Comparison of ENCODE assay signal across 8 cellular contexts in genomic region chr22:42343136-42343484, GRCh38.
DNase-seq lines count a peak whose midpoint lies in the region; ATAC-seq and TF ChIP-seq lines count a peak whose summit lies in the region.

No MANE protein-coding gene starts in this region.

- 60% methylated on average over 2 of the region's 27 CpGs; no CpG with 5 or more reads in 1 of the 2 experiments for WGBS in IMR-90 (ENCODE audit: extremely low coverage in 2 of 2, insufficient read length in 1 of 2), 2 experiments

- no peak overlapping the region for H3K18ac ChIP-seq in IMR-90 (ENCODE audit: low read depth, low read length)

- peak overlapping the region; percentile 51 for H3K4me3 ChIP-seq in BE2C (ENCODE audit: low read depth, low read length)
- H3K4me3 ChIP-seq in IMR-90 (ENCODE audit: insufficient read depth, low read depth, low read length) = peak overlapping the region; percentile 62
- peak overlapping the region; percentile 10 for H3K4me3 ChIP-seq in astrocyte of the cerebellum (ENCODE audit: low read depth, low read length)

- H3K36me3 ChIP-seq in BE2C (no peaks in the 10 kb centered on the region), IMR-90 (ENCODE audit: control insufficient read depth, insufficient read depth, low read length) (no peaks in the 10 kb centered on the region)

- CTCF ChIA-PET in IMR-90 (lab: Yijun Ruan, JAX) = no interaction called here

- peak overlapping the region; percentile 67 for H3K4me3 Mint-ChIP-seq in natural killer cell treated with Interleukin-12 subunit alpha and Interleukin-12 subunit beta and Interleukin-15 and Interleukin-18, amount 100 ng/mL, for 72 hours

- ATAC-seq in IMR-90 (ENCODE audit: low read depth) = no peak; the same call in 1 of the 2 replicates
- no peak for ATAC-seq in natural killer cell treated with Interleukin-12 subunit alpha and Interleukin-12 subunit beta and Interleukin-15 and Interleukin-18, amount 100 ng/mL, for 72 hours

- no peak overlapping the region for H2BK15ac ChIP-seq in IMR-90 (ENCODE audit: low read depth, low read length)

- H3K9me3 ChIP-seq in BE2C (no peaks in the 10 kb centered on the region), IMR-90 (ENCODE audit: control insufficient read depth, insufficient read depth, low read length) (no peaks in the 10 kb centered on the region)

- no peak overlapping the region for H4K5ac ChIP-seq in IMR-90 (ENCODE audit: low read depth, low read length)

- no peak overlapping the region for H3K56ac ChIP-seq in IMR-90 (ENCODE audit: extremely low read depth, insufficient read depth, low read length)

- no peak overlapping the region for H3K27ac Mint-ChIP-seq in natural killer cell treated with Interleukin-12 subunit alpha and Interleukin-12 subunit beta and Interleukin-15 and Interleukin-18, amount 100 ng/mL, for 72 hours

- no peaks in the 10 kb centered on the region for H3K9me3 Mint-ChIP-seq in natural killer cell treated with Interleukin-12 subunit alpha and Interleukin-12 subunit beta and Interleukin-15 and Interleukin-18, amount 100 ng/mL, for 72 hours

- 0 out of 2 replicates have a peak, but pooled peaks cover 3% of the 10 kb centered on the region for H4K20me1 ChIP-seq in IMR-90 (ENCODE audit: insufficient read depth, low read length)

- no peak for TF ChIP-seq POLR2A in IMR-90 (IDR thresholded peaks at IDR 0.05; ENCODE audit: low read depth, low read length)

- POLR2A ChIA-PET in IMR-90 (lab: Charles Lee; ENCODE audit: unreplicated experiment) = no interaction called here

- dilution Hi-C loops in IMR-90 (cut with HindIII; ENCODE audit: low sequenced_read_pairs, unreplicated experiment) = no loop called here

- TF ChIP-seq RAD21 in IMR-90 (IDR thresholded peaks at IDR 0.05; ENCODE audit: low read length) = no peak

- no peak overlapping the region for H2BK5ac ChIP-seq in IMR-90 (ENCODE audit: low read depth, low read length, poor library complexity, severe bottlenecking)

- H3K9me1 ChIP-seq in IMR-90 (ENCODE audit: insufficient read depth, low read length) = no peaks in the 10 kb centered on the region

- H3K27ac ChIP-seq in IMR-90 (ENCODE audit: insufficient read depth, low read length) = no peak overlapping the region

- no peaks in the 10 kb centered on the region for H3K79me1 ChIP-seq in IMR-90 (ENCODE audit: low read depth in 1 of 2, low read length in 2 of 2)

- no peak overlapping the region for H3K23ac ChIP-seq in IMR-90 (ENCODE audit: low read depth, low read length)

- no peak overlapping the region for H3K9ac ChIP-seq in IMR-90 (ENCODE audit: low read depth, low read length)

- no peak overlapping the region for H2BK20ac ChIP-seq in IMR-90 (ENCODE audit: low read depth, low read length)

- no peak overlapping the region; the same call in 1 of the 2 replicates for H2AK5ac ChIP-seq in IMR-90 (ENCODE audit: low read depth, low read length)

- H2AK9ac ChIP-seq in IMR-90 (replicated peaks; ENCODE audit: low read depth, low read length, poor library complexity) = peak overlapping the region; percentile 90

- H3K36me3 Mint-ChIP-seq in natural killer cell treated with Interleukin-12 subunit alpha and Interleukin-12 subunit beta and Interleukin-15 and Interleukin-18, amount 100 ng/mL, for 72 hours = no peaks in the 10 kb centered on the region

- no TSS peak for BruUV-seq in IMR-90 (replicated peaks; lab: Mats Ljungman, UMichigan)

- H2BK120ac ChIP-seq in IMR-90 (ENCODE audit: low read depth, low read length) = no peak overlapping the region

- H3K27me3 ChIP-seq in BE2C = no peaks in the 10 kb centered on the region
- H3K27me3 ChIP-seq in IMR-90 (ENCODE audit: control insufficient read depth, insufficient read depth, low read length) = peaks cover 18% of the 10 kb centered on the region; the same call in 1 of the 2 replicates

- peaks cover 0 to 3% of the 10 kb centered on the region in 2 donors for H3K4me1 Mint-ChIP-seq in natural killer cell treated with Interleukin-12 subunit alpha and Interleukin-12 subunit beta and Interleukin-15 and Interleukin-18, amount 100 ng/mL, for 72 hours (ENCODE audit: low read depth in 2 of 2)

- no peak overlapping the region for H3K4ac ChIP-seq in IMR-90 (ENCODE audit: low read depth, low read length)

- no peak for TF ChIP-seq CTCF in BE2C (IDR thresholded peaks at IDR 0.05; ENCODE audit: low read depth, low read length)
- TF ChIP-seq CTCF in IMR-90 (conservative IDR thresholded peaks at IDR 0.05; ENCODE audit: low read depth, low read length) = no peak
- TF ChIP-seq CTCF in astrocyte of the cerebellum (IDR thresholded peaks at IDR 0.05; ENCODE audit: low read depth, low read length, missing control alignments) = no peak
- TF ChIP-seq CTCF in GM13976 (IDR thresholded peaks at IDR 0.05; ENCODE audit: borderline replicate concordance, control extremely low read depth, extremely low read depth, insufficient read depth, missing control alignments) = no peak

- H3K14ac ChIP-seq in IMR-90 (replicated peaks; ENCODE audit: low read depth, low read length) = no peak overlapping the region

- peaks cover 0 to 12% of the 10 kb centered on the region in 2 donors for H3K27me3 Mint-ChIP-seq in natural killer cell treated with Interleukin-12 subunit alpha and Interleukin-12 subunit beta and Interleukin-15 and Interleukin-18, amount 100 ng/mL, for 72 hours

- in situ Hi-C loops in IMR-90 (cut with MboI; ENCODE audit: low sequenced_read_pairs) (no loop called here), astrocyte of the cerebellum (cut with HindIII; ENCODE audit: low sequenced_read_pairs) (no loop called here), GM13976 (cut with MboI; ENCODE audit: low sequenced_read_pairs, unreplicated experiment) (no loop called here)

- peak; percentile 43 for DNase-seq in BE2C
- DNase-seq in IMR-90 = no peak
- DNase-seq in astrocyte of the cerebellum (ENCODE audit: low read depth) = no peak
- no peak for DNase-seq in natural killer cell treated with Interleukin-12 subunit alpha and Interleukin-12 subunit beta and Interleukin-15 and Interleukin-18, amount 100 ng/mL, for 72 hours (ENCODE audit: low spot score)
- DNase-seq in ecto neural progenitor cell (ENCODE audit: low spot score) = no peak
- DNase-seq in COLO829 (ENCODE audit: low spot score) = no peak
- DNase-seq in GM13976 (ENCODE audit: low spot score) = no peak
- no peak for DNase-seq in AG08396 (ENCODE audit: low spot score)

- H4K8ac ChIP-seq in IMR-90 (ENCODE audit: low read depth in 2 of 2, low read length in 2 of 2) = no peak overlapping the region

- intact Hi-C loops in IMR-90 (cut with micrococcal nuclease) = no loop called here

- no peak overlapping the region for H4K91ac ChIP-seq in IMR-90 (ENCODE audit: insufficient read depth, low read depth, low read length)

- peak overlapping the region; percentile 76 for H2AFZ ChIP-seq in IMR-90 (replicated peaks; ENCODE audit: low read length, poor library complexity)

- H3K4me2 ChIP-seq in IMR-90 (ENCODE audit: low read depth, low read length) = peak overlapping the region; percentile 69

- H3K4me1 ChIP-seq in BE2C (peaks cover 16% of the 10 kb centered on the region), IMR-90 (ENCODE audit: control insufficient read depth, insufficient read depth, low read length) (peaks cover 2% of the 10 kb centered on the region)

TF ChIP-seq in IMR-90, 13 proteins besides CTCF, POLR2A, EP300 and RAD21:
- no peak for TF ChIP-seq USF2 (IDR thresholded peaks at IDR 0.05; ENCODE audit: low read depth, low read length)
- no peak for TF ChIP-seq RCOR1 (IDR thresholded peaks at IDR 0.05; ENCODE audit: insufficient replicate concordance, low read length)
- no peak for TF ChIP-seq CHD1 (IDR thresholded peaks at IDR 0.05; ENCODE audit: low read depth, low read length)
- TF ChIP-seq, protein P1, sequence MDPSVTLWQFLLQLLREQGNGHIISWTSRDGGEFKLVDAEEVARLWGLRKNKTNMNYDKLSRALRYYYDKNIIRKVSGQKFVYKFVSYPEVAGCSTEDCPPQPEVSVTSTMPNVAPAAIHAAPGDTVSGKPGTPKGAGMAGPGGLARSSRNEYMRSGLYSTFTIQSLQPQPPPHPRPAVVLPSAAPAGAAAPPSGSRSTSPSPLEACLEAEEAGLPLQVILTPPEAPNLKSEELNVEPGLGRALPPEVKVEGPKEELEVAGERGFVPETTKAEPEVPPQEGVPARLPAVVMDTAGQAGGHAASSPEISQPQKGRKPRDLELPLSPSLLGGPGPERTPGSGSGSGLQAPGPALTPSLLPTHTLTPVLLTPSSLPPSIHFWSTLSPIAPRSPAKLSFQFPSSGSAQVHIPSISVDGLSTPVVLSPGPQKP (IDR thresholded peaks at IDR 0.05; ENCODE audit: borderline replicate concordance, low read depth, low read length) = no peak
- TF ChIP-seq FOS (IDR thresholded peaks at IDR 0.05; ENCODE audit: low read depth, low read length) = no peak
- TF ChIP-seq MAFK (IDR thresholded peaks at IDR 0.05; ENCODE audit: low read depth, low read length) = no peak
- no peak for TF ChIP-seq NFE2L2 (IDR thresholded peaks at IDR 0.05; ENCODE audit: low read depth, low read length)
- TF ChIP-seq MAZ (IDR thresholded peaks at IDR 0.05; ENCODE audit: borderline replicate concordance, low read depth, low read length) = no peak
- TF ChIP-seq BHLHE40 (IDR thresholded peaks at IDR 0.05; ENCODE audit: low read depth, low read length) = no peak
- TF ChIP-seq SMC3 (IDR thresholded peaks at IDR 0.05; ENCODE audit: low read depth, low read length) = no peak
- no peak for TF ChIP-seq MXI1 (IDR thresholded peaks at IDR 0.05; ENCODE audit: borderline replicate concordance, low read depth, low read length)
- no peak for TF ChIP-seq RFX5 (IDR thresholded peaks at IDR 0.05; ENCODE audit: low read depth, low read length)
TF ChIP-seq in IMR-90: peak in this region for 0.

Comparison
In these comparisons a context has a peak if more than half of its experiments do, and no peak if none do; other contexts are left out.
1. H3K4me3 ChIP-seq: peak in every context shown above with its lines; median percentile 62 in IMR-90; 51 in BE2C; 10 in astrocyte of the cerebellum.